8 cellular contexts compared by ENCODE assay signal in the genomic region with DNA sequence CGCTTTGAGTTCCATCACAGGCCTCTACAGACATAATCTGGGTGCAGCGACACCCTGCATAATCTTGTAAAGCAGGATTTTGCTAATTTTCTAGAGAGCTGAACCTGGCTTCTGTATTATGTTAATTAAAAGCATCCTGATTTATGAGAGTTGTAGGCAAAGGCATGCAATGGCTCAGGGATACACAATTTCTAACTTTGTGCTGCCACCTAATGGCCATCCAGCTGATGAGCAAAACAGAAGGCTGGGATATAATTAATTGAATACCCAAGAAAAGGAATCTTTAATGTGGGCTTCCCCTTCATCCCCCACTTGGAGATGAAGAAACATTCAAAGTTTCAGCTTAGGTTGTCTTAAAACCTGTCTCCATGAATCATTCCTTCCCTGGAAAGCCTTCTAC.
A peak's percentile ranks its signal among the peaks of the same experiment; 100 is the strongest.
DNase-seq lines count a peak whose midpoint lies in the region; ATAC-seq and TF ChIP-seq lines count a peak whose summit lies in the region.

No MANE protein-coding gene starts in this region.

- H2AFZ ChIP-seq in neural cell (ENCODE audit: low read depth, low read length): no peak overlapping the region

- H3K9ac ChIP-seq in neural cell (ENCODE audit: low read length): no peak overlapping the region

- no peaks in the 10 kb centered on the region for H3K9me3 Mint-ChIP-seq in T-cell

- WGBS in transverse colon (ENCODE audit: low coverage in 1 of 2), 2 donors: 40 to 53% methylated on average over 1 to 2 of the region's 2 CpGs

- CTCF ChIA-PET in T-cell (lab: Charles Lee): no interaction called here

- no peak overlapping the region for H3K4me3 Mint-ChIP-seq in T-cell

- TF ChIP-seq EP300 in neural cell (conservative IDR thresholded peaks at IDR 0.05; ENCODE audit: poor library complexity, severe bottlenecking) (no peak), transverse colon (IDR thresholded peaks at IDR 0.05; ENCODE audit: low read depth) (no peak)

- no peaks in the 10 kb centered on the region for H4K20me1 ChIP-seq in neural cell (ENCODE audit: insufficient read depth)

- peak; percentile 6 for DNase-seq in stimulated activated CD4-positive, alpha-beta T cell treated with anti-CD3 and anti-CD28 coated beads, Interleukin-4, amount 100 ng/mL, for 24 hours
- no peak for DNase-seq in stimulated activated CD4-positive, alpha-beta T cell treated with anti-CD3 and anti-CD28 coated beads, Interleukin-12 subunit alpha, Interleukin-12 subunit beta, amount 100 ng/mL, for 4 hours
- DNase-seq in NCI-H2227 (lab: John Stamatoyannopoulos, UW; ENCODE audit: unreplicated experiment) (peak; percentile 30), dedifferentiated amniotic fluid mesenchymal stem cell (ENCODE audit: extremely low spot score) (peak; percentile 33), T-cell (no peak), transverse colon (no peak)

- POLR2A ChIA-PET in T-cell (lab: Charles Lee): no interaction called here

- H3K27me3 ChIP-seq in neural cell (ENCODE audit: insufficient read depth, low read depth, low read length) (no peaks in the 10 kb centered on the region), transverse colon (no peaks in the 10 kb centered on the region)

- H3K79me2 ChIP-seq in neural cell (replicated peaks; ENCODE audit: insufficient read depth, low read length): no peaks in the 10 kb centered on the region

- H3K4me3 ChIP-seq in neural cell (ENCODE audit: low read length): no peak overlapping the region
- no peak overlapping the region for H3K4me3 ChIP-seq in transverse colon

- H3K9me2 ChIP-seq in neural cell (ENCODE audit: insufficient read depth, low read length): no peaks in the 10 kb centered on the region

- ATAC-seq in T-cell (replicated peaks in 1 of 4) (no peak), HG02798 (IDR thresholded peaks at IDR 0.05; ENCODE audit: poor library complexity, unreplicated experiment) (no peak)

- H3K27ac Mint-ChIP-seq in T-cell: no peak overlapping the region

- H3K36me3 ChIP-seq in neural cell (ENCODE audit: insufficient read depth, low read length) (no peaks in the 10 kb centered on the region), transverse colon (no peaks in the 10 kb centered on the region)

- peak; percentile 77 for TF ChIP-seq CTCF in neural cell (IDR thresholded peaks at IDR 0.05; ENCODE audit: poor library complexity, severe bottlenecking)
- peak in 2 of 5 experiments; percentile 31 to 36 for TF ChIP-seq CTCF in transverse colon (IDR thresholded peaks at IDR 0.05)

- no peaks in the 10 kb centered on the region for H3K36me3 Mint-ChIP-seq in T-cell

- H3F3A ChIP-seq in neural cell (ENCODE audit: insufficient read depth, low read length, poor library complexity, severe bottlenecking): no peaks in the 10 kb centered on the region

- H3K4me1 ChIP-seq in transverse colon: no peaks in the 10 kb centered on the region

- no peaks in the 10 kb centered on the region for H3K4me1 Mint-ChIP-seq in T-cell

- H3K27me3 Mint-ChIP-seq in T-cell: peaks cover 0 to 34% of the 10 kb centered on the region in 2 donors

- intact Hi-C loops in transverse colon (cut with DNase I; ENCODE audit: low total_unique reads): no loop called here

- H3K9me3 ChIP-seq in neural cell (ENCODE audit: low read length) (no peaks in the 10 kb centered on the region), transverse colon (no peaks in the 10 kb centered on the region)

- peak; percentile 81 for TF ChIP-seq RAD21 in neural cell (conservative IDR thresholded peaks at IDR 0.05)

- no peak for TF ChIP-seq POLR2A in transverse colon (IDR thresholded peaks at IDR 0.05)

- in situ Hi-C loops in transverse colon (cut with MboI; ENCODE audit: low pct_ligation_motif_present in 1 of 4, low pct_unique_long_range_greater_than_20kb in 1 of 4, low sequenced_read_pairs in 3 of 4): loop anchor here in 1 of 4 donors (25.0 kb wide), 1 partner anchor 101 kb away; no protein-coding TSS in a partner anchor

- no peak overlapping the region for H3K4me2 ChIP-seq in neural cell (ENCODE audit: low read length)

- no peak overlapping the region for H3K27ac ChIP-seq in neural cell (ENCODE audit: low read length)
- no peak overlapping the region for H3K27ac ChIP-seq in transverse colon

TF ChIP-seq in neural cell, 6 proteins besides CTCF, POLR2A, EP300 and RAD21:
- peak; percentile 82 for TF ChIP-seq SMC3 (conservative IDR thresholded peaks at IDR 0.05; ENCODE audit: poor library complexity)
- TF ChIP-seq TAF1 (IDR thresholded peaks at IDR 0.05; ENCODE audit: low read depth): no peak
TF ChIP-seq in neural cell: peak in this region for 1.

Comparison
In these comparisons a context has a peak if more than half of its experiments do, and no peak if none do; other contexts are left out.
1. DNase-seq: peak in stimulated activated CD4-positive, alpha-beta T cell treated with anti-CD3 and anti-CD28 coated beads, Interleukin-4, amount 100 ng/mL, for 24 hours (single experiment), NCI-H2227 (single experiment) and dedifferentiated amniotic fluid mesenchymal stem cell (single experiment); none in stimulated activated CD4-positive, alpha-beta T cell treated with anti-CD3 and anti-CD28 coated beads, Interleukin-12 subunit alpha, Interleukin-12 subunit beta, amount 100 ng/mL, for 4 hours (single experiment), T-cell (0 of 34) and transverse colon (single experiment).